7 cellular contexts compared by ENCODE assay signal in genomic region chr2:226837334-226837733, GRCh38. TPM values are rescaled to one million over a fixed set of nuclear protein-coding genes. Genes with fewer than 3 reads are reported as not detected.
DNase-seq lines count a peak whose midpoint lies in the region; ATAC-seq and TF ChIP-seq lines count a peak whose summit lies in the region.

No MANE protein-coding gene starts in this region.

- ATAC-seq in GM18505 (IDR thresholded peaks at IDR 0.05; ENCODE audit: unreplicated experiment), result no peak
- ATAC-seq in RWPE2 (ENCODE audit: low read depth), result no peak
- no peak for ATAC-seq in GM21737 (IDR thresholded peaks at IDR 0.05; ENCODE audit: unreplicated experiment)

- H3K9me3 ChIP-seq in RWPE2 (ENCODE audit: severe bottlenecking) (no peaks in the 10 kb centered on the region), skeletal muscle satellite cell (replicated peaks; ENCODE audit: low read length) (no peaks in the 10 kb centered on the region)

- H3K9ac ChIP-seq in skeletal muscle satellite cell (ENCODE audit: low read depth, low read length), result peak overlapping the region; percentile 90

- H3K36me3 ChIP-seq in RWPE2 (ENCODE audit: low read depth) (peaks cover 12% of the 10 kb centered on the region; the same call in 1 of the 2 replicates), skeletal muscle satellite cell (ENCODE audit: insufficient read depth, low read length) (peaks cover under 1% of the 10 kb centered on the region)

- H3K27me3 ChIP-seq in RWPE2 (ENCODE audit: insufficient read depth, poor library complexity, severe bottlenecking) (no peaks in the 10 kb centered on the region), skeletal muscle satellite cell (ENCODE audit: control insufficient read depth, insufficient read depth, low read length) (no peaks in the 10 kb centered on the region)

- H3K4me2 ChIP-seq in skeletal muscle satellite cell (ENCODE audit: low read length), result peak overlapping the region; percentile 82

- H3K4me1 ChIP-seq in RWPE2 (ENCODE audit: insufficient read depth, poor library complexity, severe bottlenecking), result peaks cover 24% of the 10 kb centered on the region
- peaks cover 21% of the 10 kb centered on the region for H3K4me1 ChIP-seq in skeletal muscle satellite cell (ENCODE audit: control insufficient read depth, insufficient read depth, low read length)

- DNase-seq in RWPE2 (ENCODE audit: low spot score) (no peak), epithelial cell of proximal tubule (ENCODE audit: low read depth) (no peak), UCSD-AML1 (lab: John Stamatoyannopoulos, UW; ENCODE audit: unreplicated experiment) (no peak), T1000 (lab: John Stamatoyannopoulos, UW) (no peak)

- TF ChIP-seq CTCF in RWPE2 (IDR thresholded peaks at IDR 0.05; ENCODE audit: poor library complexity, severe bottlenecking) (no peak), epithelial cell of proximal tubule (conservative IDR thresholded peaks at IDR 0.05; ENCODE audit: low read depth, low read length) (no peak)

- peak overlapping the region; percentile 59 for H3K4me3 ChIP-seq in RWPE2 (ENCODE audit: severe bottlenecking)
- peak overlapping the region; percentile 75 for H3K4me3 ChIP-seq in epithelial cell of proximal tubule (ENCODE audit: low read depth, low read length)
- no peak overlapping the region for H3K4me3 ChIP-seq in skeletal muscle satellite cell (ENCODE audit: low read length)

- peak; percentile 8 for TF ChIP-seq POLR2A in GM18505 (IDR thresholded peaks at IDR 0.05; ENCODE audit: borderline replicate concordance, extremely low read depth, insufficient read depth, insufficient read length)

- peak overlapping the region; percentile 82 for H3K27ac ChIP-seq in RWPE2 (ENCODE audit: poor library complexity, severe bottlenecking)

RNA-seq across cellular contexts. Expression of gene RHBDD1, which starts 1.5 kb away (rescaled TPM):
- total RNA-seq in epithelial cell of proximal tubule, result 11.8 and 14.1 TPM in 2 replicates
- 18.3 and 19.2 TPM in 2 replicates for total RNA-seq in skeletal muscle satellite cell (2012; rRNA removed)

RNA-seq across cellular contexts. Expression of gene IRS1, which starts 37.7 kb away (rescaled TPM):
- total RNA-seq in epithelial cell of proximal tubule, result 13.0 and 25.8 TPM in 2 replicates
- 35.8 and 38.5 TPM in 2 replicates for total RNA-seq in skeletal muscle satellite cell (2012; rRNA removed)
